In genomic region chr1:96979869-96980268, GRCh38 we compare ENCODE assay signal across 18 cellular contexts.
"Had no signal": no experiment of that assay in that cellular context is flagged by ENCODE, and none has a peak within 500 bp of the region (broad histone marks: within the 10 kb centered on the region; RNA-seq: fewer than 3 reads in every experiment).

No MANE protein-coding gene starts in this region.

- H3K27ac Mint-ChIP-seq: memory B cell, mesothelial cell of epicardium, natural killer cell had no signal

- H3K4me3 ChIP-seq: heart right ventricle, left lung, lower lobe of right lung, prostate gland, sigmoid colon, skin epidermis had no signal

- H2AFZ ChIP-seq: parathyroid adenoma had no signal

- H3K4me1 Mint-ChIP-seq: natural killer cell had no signal

- DNase-seq: effector memory CD4-positive, alpha-beta T cell; hypothalamus; islet precursor cell; left lung; lower lobe of right lung; natural killer cell; occipital lobe; sigmoid colon; stimulated activated CD4-positive, alpha-beta T cell treated with anti-CD3 and anti-CD28 coated beads, Interleukin-12 subunit alpha, Interleukin-12 subunit beta, amount 100 ng/mL, for 4 hours; stimulated activated naive CD4-positive, alpha-beta T cell; trophoblast cell had no signal

- H3K9ac ChIP-seq: parathyroid adenoma had no signal

- H3K36me3 ChIP-seq: heart right ventricle, left lung, lower lobe of right lung, prostate gland, sigmoid colon had no signal

- ATAC-seq: esophagus mucosa, heart right ventricle, left lung, lower lobe of right lung, natural killer cell had no signal

- H3K79me2 ChIP-seq: parathyroid adenoma had no signal

- H3K9me3 ChIP-seq: heart right ventricle, left lung, lower lobe of right lung, prostate gland, sigmoid colon had no signal

- H3K9me3 Mint-ChIP-seq: natural killer cell had no signal

- H3K27ac ChIP-seq: heart right ventricle, left lung, lower lobe of right lung, parathyroid adenoma, prostate gland, sigmoid colon, skin epidermis had no signal

- H3K4me1 ChIP-seq: heart right ventricle, left lung, lower lobe of right lung, parathyroid adenoma, prostate gland, sigmoid colon had no signal

- H3K36me3 Mint-ChIP-seq: memory B cell, mesothelial cell of epicardium, natural killer cell had no signal

- H3K27me3 ChIP-seq: heart right ventricle, left lung, sigmoid colon had no signal

- H3K4me3 Mint-ChIP-seq: memory B cell, mesothelial cell of epicardium, natural killer cell had no signal
